ENCODE assay signal across 15 cellular contexts in the genomic region with DNA sequence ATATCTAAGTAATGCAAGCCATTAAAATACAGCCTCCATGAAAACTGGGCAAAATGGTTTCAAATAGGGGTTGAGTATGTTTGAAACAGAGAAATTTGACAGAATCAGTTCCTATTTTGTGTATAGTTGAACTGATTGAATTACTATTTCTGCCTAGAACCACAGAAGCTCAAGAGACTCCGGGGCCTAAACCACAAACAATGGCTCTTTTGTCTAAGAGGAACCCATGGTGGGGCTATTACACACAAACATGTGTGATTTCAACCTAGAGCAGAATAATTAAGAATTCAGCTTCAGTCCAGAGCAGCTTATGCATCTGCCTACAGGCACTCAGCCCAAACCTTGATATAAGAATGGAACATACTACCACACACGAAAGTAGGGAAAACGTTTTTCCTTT.
DNase-seq lines count a peak whose midpoint lies in the region; ATAC-seq, FAIRE-seq and TF ChIP-seq lines count a peak whose summit lies in the region.
"Had no signal": no experiment of that assay in that cellular context is flagged by ENCODE, and none has a peak within 500 bp of the region (broad histone marks: within the 10 kb centered on the region; RNA-seq: fewer than 3 reads in every experiment).

No MANE protein-coding gene starts in this region.

- H3K27me3 Mint-ChIP-seq in astrocyte (ENCODE audit: low read depth, unreplicated experiment) (no peaks in the 10 kb centered on the region), glutamatergic neuron (ENCODE audit: unreplicated experiment) (no peaks in the 10 kb centered on the region)
- H3K27me3 Mint-ChIP-seq: memory B cell, type B pancreatic cell had no signal

- peak; percentile 84 for DNase-seq in COR-L47 (lab: John Stamatoyannopoulos, UW)
- DNase-seq in astrocyte (ENCODE audit: low read depth) = peak; percentile 35
- DNase-seq in activated effector memory CD4-positive, alpha-beta T cell treated with anti-CD3 and anti-CD28 coated beads, Interleukin-2, amount 50 U/mL, for 16 hours = no peak
- DNase-seq in glutamatergic neuron = no peak
- DNase-seq in mesenteric fat pad (ENCODE audit: low spot score) = no peak
- no peak for DNase-seq in SHP77 treated with DMSO at 0.1 percent for 48 hours (lab: John Stamatoyannopoulos, UW)
- DNase-seq: effector memory CD4-positive, alpha-beta T cell; NCI-H1694 treated with DMSO at 0.1 percent for 48 hours; retina had no signal

- H3K9me3 ChIP-seq in astrocyte (ENCODE audit: insufficient read depth, low read depth, low read length) = no peaks in the 10 kb centered on the region

- TF ChIP-seq CTCF in astrocyte (IDR thresholded peaks at IDR 0.05; ENCODE audit: insufficient read depth, low read depth, low read length) (no peak), glutamatergic neuron (IDR thresholded peaks at IDR 0.05; ENCODE audit: partially characterized antibody, unreplicated experiment) (no peak)

- no peak overlapping the region for H3K4me2 ChIP-seq in astrocyte (ENCODE audit: low read length)

- H3K4me1 ChIP-seq in astrocyte (ENCODE audit: insufficient read depth, low read length) = no peaks in the 10 kb centered on the region

- no peaks in the 10 kb centered on the region for H3K4me1 Mint-ChIP-seq in astrocyte (ENCODE audit: low read depth, unreplicated experiment)
- peaks cover 11% of the 10 kb centered on the region for H3K4me1 Mint-ChIP-seq in glutamatergic neuron (ENCODE audit: low read depth, unreplicated experiment)
- H3K4me1 Mint-ChIP-seq: memory B cell had no signal

- H3K27ac Mint-ChIP-seq in astrocyte (ENCODE audit: unreplicated experiment) = no peak overlapping the region
- no peak overlapping the region for H3K27ac Mint-ChIP-seq in glutamatergic neuron (ENCODE audit: unreplicated experiment)
- H3K27ac Mint-ChIP-seq: memory B cell, type B pancreatic cell had no signal

- no peak overlapping the region for H3K27ac ChIP-seq in astrocyte (ENCODE audit: low read depth, low read length)

- H3K9me3 Mint-ChIP-seq in astrocyte (ENCODE audit: unreplicated experiment) (no peaks in the 10 kb centered on the region), glutamatergic neuron (ENCODE audit: unreplicated experiment) (peaks cover 2% of the 10 kb centered on the region)
- H3K9me3 Mint-ChIP-seq: memory B cell, type B pancreatic cell had no signal

- no peaks in the 10 kb centered on the region for H4K20me1 ChIP-seq in astrocyte (ENCODE audit: insufficient read depth, low read length)

- H3K9ac ChIP-seq in astrocyte (ENCODE audit: low read length) = no peak overlapping the region

- no peaks in the 10 kb centered on the region for H3K36me3 ChIP-seq in astrocyte (ENCODE audit: insufficient read depth, low read length)

- FAIRE-seq in astrocyte (lab: Jason Lieb, UNC) = no peak
- FAIRE-seq: GM19239, RCC 7860 had no signal

- no peaks in the 10 kb centered on the region for H3K36me3 Mint-ChIP-seq in astrocyte (ENCODE audit: low read depth, unreplicated experiment)
- no peaks in the 10 kb centered on the region for H3K36me3 Mint-ChIP-seq in glutamatergic neuron (ENCODE audit: unreplicated experiment)
- H3K36me3 Mint-ChIP-seq: memory B cell, type B pancreatic cell had no signal

- peaks cover under 1% of the 10 kb centered on the region for H3K27me3 ChIP-seq in astrocyte (ENCODE audit: insufficient read depth, low read length)

- H3K4me3 Mint-ChIP-seq in astrocyte (ENCODE audit: unreplicated experiment) = no peak overlapping the region
- H3K4me3 Mint-ChIP-seq in glutamatergic neuron (ENCODE audit: unreplicated experiment) = no peak overlapping the region
- H3K4me3 Mint-ChIP-seq: memory B cell, type B pancreatic cell had no signal

- peak; percentile 78 for ATAC-seq in GM19328 (IDR thresholded peaks at IDR 0.05; ENCODE audit: unreplicated experiment)
- ATAC-seq in HG03342 (IDR thresholded peaks at IDR 0.05; ENCODE audit: unreplicated experiment) = peak; percentile 91

- H2AFZ ChIP-seq in astrocyte (ENCODE audit: low read depth, low read length) = no peak overlapping the region

- H3K79me2 ChIP-seq in astrocyte (ENCODE audit: insufficient read depth, low read length) = no peaks in the 10 kb centered on the region

- H3K4me3 ChIP-seq in astrocyte (ENCODE audit: insufficient read depth, low read depth, low read length) = no peak overlapping the region

Comparison
In these comparisons a context has a peak if more than half of its experiments do, and no peak if none do; other contexts are left out.
1. DNase-seq: peak in COR-L47 (single experiment) and astrocyte (single experiment); none in activated effector memory CD4-positive, alpha-beta T cell treated with anti-CD3 and anti-CD28 coated beads, Interleukin-2, amount 50 U/mL, for 16 hours (single experiment), glutamatergic neuron (single experiment), mesenteric fat pad (single experiment) and SHP77 treated with DMSO at 0.1 percent for 48 hours (single experiment).